17 cellular contexts compared by ENCODE assay signal in genomic region chr18:66193394-66193793, GRCh38.
DNase-seq lines count a peak whose midpoint lies in the region; ATAC-seq and TF ChIP-seq lines count a peak whose summit lies in the region.
"Had no signal": no experiment of that assay in that cellular context is flagged by ENCODE, and none has a peak within 500 bp of the region (broad histone marks: within the 10 kb centered on the region; RNA-seq: fewer than 3 reads in every experiment).

No MANE protein-coding gene starts in this region.

- H2BK15ac ChIP-seq in IMR-90 (ENCODE audit: low read depth, low read length) = no peak overlapping the region
- peak overlapping the region; percentile 4 for H2BK15ac ChIP-seq in neuronal stem cell (ENCODE audit: low read length)

- H3K4me3 ChIP-seq in IMR-90 (ENCODE audit: insufficient read depth, low read depth, low read length) (no peak overlapping the region), SU-DHL-6 (ENCODE audit: insufficient read depth, low read length, poor library complexity, severe bottlenecking) (no peak overlapping the region), neuronal stem cell (ENCODE audit: low read length in 2 of 2) (no peak overlapping the region), upper lobe of left lung (no peak overlapping the region), BE2C (ENCODE audit: low read depth, low read length) (no peak overlapping the region)

- no peaks in the 10 kb centered on the region for H3K27me3 ChIP-seq in IMR-90 (ENCODE audit: control insufficient read depth, insufficient read depth, low read length)
- H3K27me3 ChIP-seq in SU-DHL-6 (ENCODE audit: low read length) = no peaks in the 10 kb centered on the region
- no peaks in the 10 kb centered on the region for H3K27me3 ChIP-seq in neuronal stem cell (ENCODE audit: control insufficient read depth in 3 of 3, insufficient read depth in 3 of 3, low read depth in 1 of 3, low read length in 3 of 3)
- no peaks in the 10 kb centered on the region for H3K27me3 ChIP-seq in upper lobe of left lung
- H3K27me3 ChIP-seq in BE2C = no peaks in the 10 kb centered on the region

- dilution Hi-C loops in IMR-90 (cut with HindIII; ENCODE audit: low sequenced_read_pairs, unreplicated experiment) = no loop called here

- no peak overlapping the region for H2AFZ ChIP-seq in IMR-90 (replicated peaks; ENCODE audit: low read length, poor library complexity)
- H2AFZ ChIP-seq in SU-DHL-6 (ENCODE audit: low read depth, low read length, severe bottlenecking) = peak overlapping the region; percentile 71
- peak overlapping the region; percentile 40 for H2AFZ ChIP-seq in neuronal stem cell (ENCODE audit: low read length)

- no peak overlapping the region for H2BK12ac ChIP-seq in neuronal stem cell (ENCODE audit: low read length)

- H3K9ac ChIP-seq in IMR-90 (ENCODE audit: low read depth, low read length) (no peak overlapping the region), SU-DHL-6 (ENCODE audit: low read length) (no peak overlapping the region), neuronal stem cell (ENCODE audit: low read depth, low read length, poor library complexity) (no peak overlapping the region)

- H3K23ac ChIP-seq in IMR-90 (ENCODE audit: low read depth, low read length) (no peak overlapping the region), neuronal stem cell (ENCODE audit: low read depth, low read length, poor library complexity) (no peak overlapping the region)

- TF ChIP-seq POLR2A in IMR-90 (IDR thresholded peaks at IDR 0.05; ENCODE audit: low read depth, low read length) = no peak
- TF ChIP-seq POLR2A in upper lobe of left lung (IDR thresholded peaks at IDR 0.05) = no peak

- H3K9me1 ChIP-seq in IMR-90 (ENCODE audit: insufficient read depth, low read length) = no peaks in the 10 kb centered on the region

- H4K5ac ChIP-seq in IMR-90 (ENCODE audit: low read depth, low read length) = no peak overlapping the region

- H3K14ac ChIP-seq in IMR-90 (replicated peaks; ENCODE audit: low read depth, low read length) (no peak overlapping the region), neuronal stem cell (ENCODE audit: low read length) (no peak overlapping the region)

- H2AK9ac ChIP-seq in IMR-90 (replicated peaks; ENCODE audit: low read depth, low read length, poor library complexity) = peak overlapping the region; percentile 37

- TF ChIP-seq CTCF in IMR-90 (conservative IDR thresholded peaks at IDR 0.05; ENCODE audit: low read depth, low read length) (no peak), SU-DHL-6 (IDR thresholded peaks at IDR 0.05; ENCODE audit: insufficient read depth, low read length, poor library complexity, severe bottlenecking) (no peak), upper lobe of left lung (IDR thresholded peaks at IDR 0.05) (no peak), BE2C (IDR thresholded peaks at IDR 0.05; ENCODE audit: low read depth, low read length) (no peak)

- H3K36me3 Mint-ChIP-seq in activated CD8-positive, alpha-beta memory T cell treated with anti-CD3 and anti-CD28 coated beads, Interleukin-2, amount 10 ng/mL, durations not matched to agents 7 days and 5 days = no peaks in the 10 kb centered on the region
- H3K36me3 Mint-ChIP-seq: CD4-positive, CD25-positive, alpha-beta regulatory T cell; CD8-positive, alpha-beta memory T cell had no signal

- no peaks in the 10 kb centered on the region for H3K27me3 Mint-ChIP-seq in activated CD8-positive, alpha-beta memory T cell treated with anti-CD3 and anti-CD28 coated beads, Interleukin-2, amount 10 ng/mL, durations not matched to agents 7 days and 5 days
- H3K27me3 Mint-ChIP-seq: B cell; CD4-positive, CD25-positive, alpha-beta regulatory T cell; CD8-positive, alpha-beta memory T cell had no signal

- H3K4ac ChIP-seq in IMR-90 (ENCODE audit: low read depth, low read length) (no peak overlapping the region), neuronal stem cell (ENCODE audit: low read length) (no peak overlapping the region)

- no peaks in the 10 kb centered on the region for H3K9me2 ChIP-seq in SU-DHL-6 (replicated peaks; ENCODE audit: insufficient read depth, low read length)

- TF ChIP-seq EP300 in upper lobe of left lung (IDR thresholded peaks at IDR 0.05) = no peak

- H3K18ac ChIP-seq in IMR-90 (ENCODE audit: low read depth, low read length) = no peak overlapping the region
- no peak overlapping the region for H3K18ac ChIP-seq in neuronal stem cell (ENCODE audit: low read length)

- H4K91ac ChIP-seq in IMR-90 (ENCODE audit: insufficient read depth, low read depth, low read length) = no peak overlapping the region
- H4K91ac ChIP-seq in neuronal stem cell (ENCODE audit: low read depth, low read length, poor library complexity) = no peak overlapping the region

- no peak overlapping the region for H2BK5ac ChIP-seq in IMR-90 (ENCODE audit: low read depth, low read length, poor library complexity, severe bottlenecking)
- H2BK5ac ChIP-seq in neuronal stem cell (ENCODE audit: low read length) = no peak overlapping the region

- H2BK120ac ChIP-seq in IMR-90 (ENCODE audit: low read depth, low read length) = no peak overlapping the region
- no peak overlapping the region for H2BK120ac ChIP-seq in neuronal stem cell (ENCODE audit: low read depth, low read length)

- H2BK20ac ChIP-seq in IMR-90 (ENCODE audit: low read depth, low read length) = no peak overlapping the region

- ATAC-seq in IMR-90 (ENCODE audit: low read depth) (no peak), upper lobe of left lung (ENCODE audit: low FRiP score in 2 of 2) (peak; percentile 6 to 11), HG03108 (IDR thresholded peaks at IDR 0.05; ENCODE audit: unreplicated experiment) (no peak)
- ATAC-seq in activated CD8-positive, alpha-beta memory T cell treated with anti-CD3 and anti-CD28 coated beads, Interleukin-2, amount 10 ng/mL, durations not matched to agents 7 days and 5 days = no peak
- ATAC-seq: HepG2 had no signal

- CTCF ChIA-PET in IMR-90 (lab: Yijun Ruan, JAX) = no interaction called here
- CTCF ChIA-PET in activated CD8-positive, alpha-beta memory T cell treated with anti-CD3 and anti-CD28 coated beads, Interleukin-2, amount 10 ng/mL, durations not matched to agents 7 days and 5 days (lab: Charles Lee) = no interaction called here

- no peaks in the 10 kb centered on the region for H3K4me1 ChIP-seq in IMR-90 (ENCODE audit: control insufficient read depth, insufficient read depth, low read length)
- H3K4me1 ChIP-seq in neuronal stem cell (ENCODE audit: control insufficient read depth in 2 of 2, insufficient read depth in 1 of 2, low read depth in 1 of 2, low read length in 2 of 2) = no peaks in the 10 kb centered on the region
- H3K4me1 ChIP-seq in upper lobe of left lung = no peaks in the 10 kb centered on the region
- no peaks in the 10 kb centered on the region for H3K4me1 ChIP-seq in BE2C

- no peaks in the 10 kb centered on the region for H3K79me2 ChIP-seq in SU-DHL-6 (ENCODE audit: insufficient read depth, low read length)

- no TSS peak for BruUV-seq in IMR-90 (replicated peaks; lab: Mats Ljungman, UMichigan)

- no peak overlapping the region for H3K56ac ChIP-seq in IMR-90 (ENCODE audit: extremely low read depth, insufficient read depth, low read length)

- H3K4me2 ChIP-seq in IMR-90 (ENCODE audit: low read depth, low read length) (no peak overlapping the region), SU-DHL-6 (ENCODE audit: low read depth, low read length, poor library complexity, severe bottlenecking) (no peak overlapping the region), neuronal stem cell (ENCODE audit: insufficient read depth, low read length, poor library complexity, severe bottlenecking) (no peak overlapping the region)

- no peak for TF ChIP-seq RAD21 in IMR-90 (IDR thresholded peaks at IDR 0.05; ENCODE audit: low read length)

- H3K4me1 Mint-ChIP-seq in activated CD8-positive, alpha-beta memory T cell treated with anti-CD3 and anti-CD28 coated beads, Interleukin-2, amount 10 ng/mL, durations not matched to agents 7 days and 5 days = no peaks in the 10 kb centered on the region
- H3K4me1 Mint-ChIP-seq: B cell; CD4-positive, CD25-positive, alpha-beta regulatory T cell; CD8-positive, alpha-beta memory T cell had no signal

- no peak overlapping the region for H2AK5ac ChIP-seq in IMR-90 (ENCODE audit: low read depth, low read length)
- no peak overlapping the region for H2AK5ac ChIP-seq in neuronal stem cell (ENCODE audit: low read depth, low read length)

- H4K20me1 ChIP-seq in IMR-90 (ENCODE audit: insufficient read depth, low read length) (no peaks in the 10 kb centered on the region), SU-DHL-6 (ENCODE audit: low read depth, low read length) (no peaks in the 10 kb centered on the region)

- no peak overlapping the region for H4K8ac ChIP-seq in IMR-90 (ENCODE audit: low read depth in 2 of 2, low read length in 2 of 2)
- H4K8ac ChIP-seq in neuronal stem cell (ENCODE audit: low read depth, low read length) = no peak overlapping the region

- in situ Hi-C loops in IMR-90 (cut with MboI; ENCODE audit: low sequenced_read_pairs) = no loop called here

- H3K9me3 Mint-ChIP-seq in activated CD8-positive, alpha-beta memory T cell treated with anti-CD3 and anti-CD28 coated beads, Interleukin-2, amount 10 ng/mL, durations not matched to agents 7 days and 5 days (ENCODE audit: low read depth) = peaks cover 7% of the 10 kb centered on the region

- H3K9me3 ChIP-seq in IMR-90 (ENCODE audit: control insufficient read depth, insufficient read depth, low read length) = peaks cover 13% of the 10 kb centered on the region
- no peaks in the 10 kb centered on the region for H3K9me3 ChIP-seq in SU-DHL-6 (ENCODE audit: insufficient read depth, low read length)
- H3K9me3 ChIP-seq in neuronal stem cell (replicated peaks in 1 of 2; ENCODE audit: control insufficient read depth in 2 of 2, insufficient read depth in 1 of 2, low read depth in 1 of 2, low read length in 2 of 2) = no peaks in the 10 kb centered on the region
- H3K9me3 ChIP-seq in upper lobe of left lung = no peaks in the 10 kb centered on the region
- H3K9me3 ChIP-seq in BE2C = no peaks in the 10 kb centered on the region

- H3K27ac Mint-ChIP-seq in activated CD8-positive, alpha-beta memory T cell treated with anti-CD3 and anti-CD28 coated beads, Interleukin-2, amount 10 ng/mL, durations not matched to agents 7 days and 5 days = no peak overlapping the region
- H3K27ac Mint-ChIP-seq: B cell; CD4-positive, CD25-positive, alpha-beta regulatory T cell; CD8-positive, alpha-beta memory T cell had no signal

- no peak overlapping the region for H3K4me3 Mint-ChIP-seq in activated CD8-positive, alpha-beta memory T cell treated with anti-CD3 and anti-CD28 coated beads, Interleukin-2, amount 10 ng/mL, durations not matched to agents 7 days and 5 days
- H3K4me3 Mint-ChIP-seq: B cell; CD4-positive, CD25-positive, alpha-beta regulatory T cell; CD8-positive, alpha-beta memory T cell had no signal

- WGBS in IMR-90 (ENCODE audit: extremely low coverage in 2 of 2, insufficient read length in 1 of 2), 2 experiments = 60% methylated on average over 1 of the region's 3 CpGs; no CpG with 5 or more reads in 1 of the 2 experiments
- no CpG with 5 or more reads among the region's 3 CpGs for WGBS in neuronal stem cell (ENCODE audit: extremely low coverage in 2 of 2, insufficient read length in 2 of 2, insufficient replicate concordance in 1 of 2), 2 donors
- WGBS in upper lobe of left lung, 2 donors = 42 to 50% methylated on average over 3 of the region's 3 CpGs

- no peaks in the 10 kb centered on the region for H3F3A ChIP-seq in SU-DHL-6 (ENCODE audit: insufficient read depth)

- DNase-seq in IMR-90 = no peak
- no peak for DNase-seq in neuronal stem cell (ENCODE audit: low spot score)
- no peak for DNase-seq in upper lobe of left lung
- no peak for DNase-seq in BE2C
- no peak for DNase-seq in activated CD8-positive, alpha-beta memory T cell treated with anti-CD3 and anti-CD28 coated beads, Interleukin-2, amount 10 ng/mL, durations not matched to agents 7 days and 5 days
- DNase-seq: C1 segment of cervical spinal cord; CD4-positive, CD25-positive, alpha-beta regulatory T cell; CD8-positive, alpha-beta memory T cell; COR-L47; DMS 273 treated with DMSO at 0.1 percent for 48 hours; DND-41; EL; HCEC 1CT had no signal

- H3K27ac ChIP-seq in IMR-90 (ENCODE audit: insufficient read depth, low read length) (no peak overlapping the region), SU-DHL-6 (ENCODE audit: low read depth, low read length) (no peak overlapping the region), neuronal stem cell (replicated peaks; ENCODE audit: low read length) (no peak overlapping the region), upper lobe of left lung (no peak overlapping the region)

- no peaks in the 10 kb centered on the region for H3K79me1 ChIP-seq in IMR-90 (ENCODE audit: low read depth in 1 of 2, low read length in 2 of 2)
- H3K79me1 ChIP-seq in neuronal stem cell (ENCODE audit: low read depth, low read length) = no peaks in the 10 kb centered on the region

- intact Hi-C loops in IMR-90 (cut with micrococcal nuclease) = no loop called here

- POLR2A ChIA-PET in IMR-90 (lab: Charles Lee; ENCODE audit: unreplicated experiment) = no interaction called here

- H3K36me3 ChIP-seq in IMR-90 (ENCODE audit: control insufficient read depth, insufficient read depth, low read length) = no peaks in the 10 kb centered on the region
- no peaks in the 10 kb centered on the region for H3K36me3 ChIP-seq in SU-DHL-6 (ENCODE audit: low read length)
- no peaks in the 10 kb centered on the region for H3K36me3 ChIP-seq in neuronal stem cell (replicated peaks in 1 of 2; ENCODE audit: control insufficient read depth in 2 of 2, insufficient read depth in 2 of 2, low read length in 2 of 2)
- no peaks in the 10 kb centered on the region for H3K36me3 ChIP-seq in upper lobe of left lung
- H3K36me3 ChIP-seq in BE2C = no peaks in the 10 kb centered on the region

Comparison
In these comparisons a context has a peak if more than half of its experiments do, and no peak if none do; other contexts are left out.
1. ATAC-seq: peak in upper lobe of left lung (2 of 2); none in IMR-90 (single experiment), activated CD8-positive, alpha-beta memory T cell treated with anti-CD3 and anti-CD28 coated beads, Interleukin-2, amount 10 ng/mL, durations not matched to agents 7 days and 5 days (single experiment) and HG03108 (single experiment).